ENCODE assay signal across 19 cellular contexts in the genomic region with DNA sequence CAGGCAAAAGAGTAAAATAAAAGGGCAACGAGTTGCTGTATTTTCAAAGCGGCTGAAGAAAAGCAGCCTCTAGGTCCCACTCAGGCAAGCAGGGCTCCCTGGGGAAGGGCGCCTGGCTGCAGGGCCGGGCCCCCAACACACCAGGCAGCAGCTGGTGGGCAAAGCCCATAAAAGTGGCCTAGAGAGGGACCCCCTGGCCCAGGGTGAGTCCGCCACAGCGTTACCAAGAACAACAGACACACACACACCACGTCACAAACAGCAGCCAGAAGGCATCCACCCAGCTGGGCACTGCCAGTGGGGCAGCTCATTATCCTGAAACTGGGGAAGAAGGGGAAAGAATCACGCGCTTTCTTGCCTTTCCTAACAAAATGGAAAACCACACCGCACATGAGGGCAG. TPM values are rescaled to one million over a fixed set of nuclear protein-coding genes. Genes with fewer than 3 reads are reported as not detected.
DNase-seq lines count a peak whose midpoint lies in the region; ATAC-seq and TF ChIP-seq lines count a peak whose summit lies in the region.
"Had no signal": no experiment of that assay in that cellular context is flagged by ENCODE, and none has a peak within 500 bp of the region (broad histone marks: within the 10 kb centered on the region; RNA-seq: fewer than 3 reads in every experiment).

No MANE protein-coding gene starts in this region.

- peak overlapping the region; percentile 34 for H3K56ac ChIP-seq in mesendoderm (ENCODE audit: low read length)

- no peak for TF ChIP-seq CTCF in VCaP (conservative IDR thresholded peaks at IDR 0.05)

- H3K36me3 ChIP-seq in mesendoderm (ENCODE audit: control insufficient read depth, insufficient read depth, low read length): peaks cover 6% of the 10 kb centered on the region

- no peak overlapping the region for H2BK15ac ChIP-seq in mesendoderm (replicated peaks; ENCODE audit: low read depth)

- H3K27me3 ChIP-seq in mesendoderm (ENCODE audit: insufficient read depth, low read length, poor library complexity): no peaks in the 10 kb centered on the region
- H3K27me3 ChIP-seq: MG63 had no signal

- intact Hi-C loops in left ventricle myocardium superior (cut with micrococcal nuclease): no loop called here

- H3K27me3 Mint-ChIP-seq in activated naive CD4-positive, alpha-beta T cell treated with anti-CD3 and anti-CD28 coated beads, Interleukin-2, amount 50 U/mL, for 24 hours: no peaks in the 10 kb centered on the region
- H3K27me3 Mint-ChIP-seq in activated naive CD4-positive, alpha-beta T cell treated with anti-CD3 and anti-CD28 coated beads, Interleukin-2, amount 10 ng/mL, durations not matched to agents 7 days and 5 days: no peaks in the 10 kb centered on the region
- H3K27me3 Mint-ChIP-seq: CD4-positive, alpha-beta T cell had no signal

- peak overlapping the region; percentile 62 for H3K27ac Mint-ChIP-seq in activated naive CD4-positive, alpha-beta T cell treated with anti-CD3 and anti-CD28 coated beads, Interleukin-2, amount 50 U/mL, for 24 hours
- no peak overlapping the region for H3K27ac Mint-ChIP-seq in activated naive CD4-positive, alpha-beta T cell treated with anti-CD3 and anti-CD28 coated beads, Interleukin-2, amount 10 ng/mL, durations not matched to agents 7 days and 5 days
- H3K27ac Mint-ChIP-seq: CD4-positive, alpha-beta T cell had no signal

- no peak overlapping the region for H2BK5ac ChIP-seq in mesendoderm (ENCODE audit: low read length)

- H3K9ac ChIP-seq in mesendoderm (ENCODE audit: low read length): no peak overlapping the region
- H3K9ac ChIP-seq: SK-N-SH had no signal

- no peak overlapping the region for H3K4me3 Mint-ChIP-seq in activated naive CD4-positive, alpha-beta T cell treated with anti-CD3 and anti-CD28 coated beads, Interleukin-2, amount 50 U/mL, for 24 hours
- H3K4me3 Mint-ChIP-seq in activated naive CD4-positive, alpha-beta T cell treated with anti-CD3 and anti-CD28 coated beads, Interleukin-2, amount 10 ng/mL, durations not matched to agents 7 days and 5 days: no peak overlapping the region

- H3K27ac ChIP-seq in VCaP: peak overlapping the region; percentile 78
- no peak overlapping the region for H3K27ac ChIP-seq in mesendoderm (ENCODE audit: low read depth, low read length)
- H3K27ac ChIP-seq: HL-60 had no signal

- no peak for DNase-seq in activated naive CD4-positive, alpha-beta T cell treated with anti-CD3 and anti-CD28 coated beads, Interleukin-2, amount 10 ng/mL, durations not matched to agents 7 days and 5 days
- DNase-seq in mesendoderm: no peak
- DNase-seq in G401 (ENCODE audit: low spot score): no peak
- no peak for DNase-seq in left ventricle myocardium superior
- DNase-seq in NK-92 (lab: John Stamatoyannopoulos, UW; ENCODE audit: unreplicated experiment): no peak
- DNase-seq: 8988T; CD4-positive, alpha-beta T cell; GOT3; HCEC 1CT; KBM-7; MG63; NCI-H2029 treated with DMSO at 0.1 percent for 48 hours; NCI-H510A; NCI-H69; SK-N-SH; SW 1271 had no signal

- peaks cover 6% of the 10 kb centered on the region for H3K36me3 Mint-ChIP-seq in activated naive CD4-positive, alpha-beta T cell treated with anti-CD3 and anti-CD28 coated beads, Interleukin-2, amount 50 U/mL, for 24 hours
- H3K36me3 Mint-ChIP-seq in activated naive CD4-positive, alpha-beta T cell treated with anti-CD3 and anti-CD28 coated beads, Interleukin-2, amount 10 ng/mL, durations not matched to agents 7 days and 5 days: peaks cover 27% of the 10 kb centered on the region

- no peak overlapping the region for H3K4me3 ChIP-seq in mesendoderm (ENCODE audit: low read length)
- H3K4me3 ChIP-seq: MG63 had no signal

- H3K18ac ChIP-seq in mesendoderm (ENCODE audit: low read length): no peak overlapping the region

- H3K4ac ChIP-seq in mesendoderm (ENCODE audit: low read depth, low read length): no peak overlapping the region

- H3K79me2 ChIP-seq in mesendoderm (ENCODE audit: control insufficient read depth, insufficient read depth, low read length): peaks cover 48% of the 10 kb centered on the region

- H4K5ac ChIP-seq in mesendoderm (ENCODE audit: low read length): no peak overlapping the region

- no peak for ATAC-seq in left ventricle myocardium superior

- H2AK5ac ChIP-seq in mesendoderm (ENCODE audit: low read length): no peak overlapping the region

- H3K4me1 Mint-ChIP-seq in activated naive CD4-positive, alpha-beta T cell treated with anti-CD3 and anti-CD28 coated beads, Interleukin-2, amount 50 U/mL, for 24 hours: peaks cover 38% of the 10 kb centered on the region
- peaks cover 26% of the 10 kb centered on the region for H3K4me1 Mint-ChIP-seq in activated naive CD4-positive, alpha-beta T cell treated with anti-CD3 and anti-CD28 coated beads, Interleukin-2, amount 10 ng/mL, durations not matched to agents 7 days and 5 days

- no CpG with 5 or more reads among the region's 10 CpGs for whole genome bisulfite sequencing in mesendoderm (ENCODE audit: extremely low coverage, insufficient coverage, low lambda C conversion rate)

- H4K8ac ChIP-seq in mesendoderm (ENCODE audit: low read depth, low read length): no peak overlapping the region

- H3K4me2 ChIP-seq in mesendoderm (ENCODE audit: low read length): no peak overlapping the region
- H3K4me2 ChIP-seq: SK-N-SH had no signal

- peaks cover 30% of the 10 kb centered on the region for H3K79me1 ChIP-seq in mesendoderm (ENCODE audit: low read length)

- H3K23ac ChIP-seq in mesendoderm (ENCODE audit: low read length): no peak overlapping the region

- no peaks in the 10 kb centered on the region for H3K9me3 Mint-ChIP-seq in activated naive CD4-positive, alpha-beta T cell treated with anti-CD3 and anti-CD28 coated beads, Interleukin-2, amount 50 U/mL, for 24 hours
- no peaks in the 10 kb centered on the region for H3K9me3 Mint-ChIP-seq in activated naive CD4-positive, alpha-beta T cell treated with anti-CD3 and anti-CD28 coated beads, Interleukin-2, amount 10 ng/mL, durations not matched to agents 7 days and 5 days
- H3K9me3 Mint-ChIP-seq: CD4-positive, alpha-beta T cell had no signal

- CTCF ChIA-PET in activated naive CD4-positive, alpha-beta T cell treated with anti-CD3 and anti-CD28 coated beads, Interleukin-2, amount 10 ng/mL, durations not matched to agents 7 days and 5 days (lab: Charles Lee): interaction anchor here (1.3 kb wide), 1 partner anchor 12 kb away, joined by 3 read pairs; no protein-coding TSS in a partner anchor

- in situ Hi-C loops in G401 (cut with HindIII; ENCODE audit: low sequenced_read_pairs): no loop called here

- H3K4me1 ChIP-seq in mesendoderm (ENCODE audit: control insufficient read depth, low read depth, low read length): no peaks in the 10 kb centered on the region

- no peak overlapping the region for H2BK120ac ChIP-seq in mesendoderm (ENCODE audit: low read depth, low read length)

RNA-seq across cellular contexts. Expression of gene SUMO3, which starts 4.7 kb away (rescaled TPM):
- polyA plus RNA-seq in mesendoderm (2013, experiment 1 of 2): 156 TPM
- polyA plus RNA-seq in mesendoderm (2013, experiment 2 of 2): 154 TPM
- 54.2 and 59.0 TPM in 2 replicates for total RNA-seq in G401 (2014; rRNA removed; shearing (Covaris generic))
- 72.2 TPM for total RNA-seq in left ventricle myocardium superior

RNA-seq across cellular contexts. Expression of gene UBE2G2, which starts 11.5 kb away (rescaled TPM):
- 73.0 TPM for polyA plus RNA-seq in mesendoderm (2013, experiment 1 of 2)
- 72.2 TPM for polyA plus RNA-seq in mesendoderm (2013, experiment 2 of 2)
- 55.2 and 61.8 TPM in 2 replicates for total RNA-seq in G401 (2014; rRNA removed; shearing (Covaris generic))
- total RNA-seq in left ventricle myocardium superior: 70.0 TPM
